ENCODE assay signal across 14 cellular contexts in the genomic region with DNA sequence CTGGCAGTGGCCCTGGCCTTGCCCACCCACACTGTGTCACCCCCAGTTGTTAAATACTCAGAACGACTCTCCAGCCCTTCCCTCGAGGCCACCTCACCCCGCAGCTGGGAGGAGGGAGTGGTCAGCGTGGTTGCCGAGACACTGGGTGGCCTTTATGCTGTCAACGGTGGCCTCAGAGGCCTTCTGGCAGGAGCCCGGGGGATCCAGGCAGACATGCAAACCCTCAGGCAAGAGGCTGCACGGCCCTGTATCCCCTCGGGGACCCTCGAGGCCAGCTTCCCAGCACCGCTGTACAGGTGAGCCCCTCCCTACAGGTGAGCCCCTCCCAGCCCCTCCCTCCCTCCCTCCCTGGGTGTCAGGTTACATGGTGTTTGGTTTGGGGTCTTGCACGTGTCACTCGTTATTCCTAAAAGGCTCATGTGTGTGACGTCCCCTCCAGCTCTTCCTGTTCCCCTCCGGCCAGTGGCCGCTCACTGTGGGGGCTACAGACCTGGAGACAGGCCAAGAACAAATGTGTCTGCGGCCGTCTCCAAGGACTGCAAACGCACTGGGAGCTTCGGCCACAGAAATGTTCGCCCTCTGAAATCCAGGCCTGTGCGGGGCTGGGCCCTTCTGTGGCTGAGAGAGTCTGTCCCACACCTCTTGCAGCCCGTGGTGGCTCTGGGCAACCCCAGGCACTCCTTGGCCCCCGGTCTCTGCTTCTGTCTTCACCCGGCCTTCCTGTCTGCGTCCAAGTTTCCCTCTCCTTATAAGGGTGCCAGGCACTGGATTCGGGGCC. TPM values are rescaled to one million over a fixed set of nuclear protein-coding genes. Genes with fewer than 3 reads are reported as not detected.
DNase-seq lines count a peak whose midpoint lies in the region; ATAC-seq and TF ChIP-seq lines count a peak whose summit lies in the region.
"Had no signal": no experiment of that assay in that cellular context is flagged by ENCODE, and none has a peak within 500 bp of the region (broad histone marks: within the 10 kb centered on the region; RNA-seq: fewer than 3 reads in every experiment).

TEKTIP1 (plus strand) TSS at position 210 of the 778 bp plus-strand sequence; CDS start at position 214, 4 bp downstream.

- no peak within 1 kb of the TSS for H3K4me3 Mint-ChIP-seq in activated T-cell treated with anti-CD3 and anti-CD28 coated beads, Interleukin-2, amount 50 U/mL, for 24 hours
- no peak within 1 kb of the TSS for H3K4me3 Mint-ChIP-seq in activated T-cell treated with anti-CD3 and anti-CD28 coated beads, Interleukin-2, amount 50 U/mL, for 4 hours
- no peak within 1 kb of the TSS for H3K4me3 Mint-ChIP-seq in glutamatergic neuron (ENCODE audit: unreplicated experiment)
- H3K4me3 Mint-ChIP-seq: B cell had no signal

- peak within 1 kb of the TSS; percentile 76 for H3K27ac Mint-ChIP-seq in activated T-cell treated with anti-CD3 and anti-CD28 coated beads, Interleukin-2, amount 50 U/mL, for 24 hours
- peak within 1 kb of the TSS; percentile 80 for H3K27ac Mint-ChIP-seq in glutamatergic neuron (ENCODE audit: unreplicated experiment)
- H3K27ac Mint-ChIP-seq: B cell had no signal

- intact Hi-C loops in Panc1 (cut with micrococcal nuclease; ENCODE audit: unreplicated experiment), result no loop called here

- H3K27me3 ChIP-seq in Panc1 (ENCODE audit: control insufficient read depth, insufficient read depth, low read length), result no peaks in the 10 kb centered on the region
- H3K27me3 ChIP-seq: thyroid gland had no signal

- TF ChIP-seq CTCF in Panc1 (IDR thresholded peaks at IDR 0.05) (no peak), glutamatergic neuron (IDR thresholded peaks at IDR 0.05; ENCODE audit: partially characterized antibody, unreplicated experiment) (no peak)

- peaks cover 2% of the 10 kb centered on the region for H3K9me3 Mint-ChIP-seq in activated T-cell treated with anti-CD3 and anti-CD28 coated beads, Interleukin-2, amount 50 U/mL, for 24 hours
- no peaks in the 10 kb centered on the region for H3K9me3 Mint-ChIP-seq in activated T-cell treated with anti-CD3 and anti-CD28 coated beads, Interleukin-2, amount 50 U/mL, for 4 hours
- H3K9me3 Mint-ChIP-seq in glutamatergic neuron (ENCODE audit: unreplicated experiment), result peaks cover 16% of the 10 kb centered on the region

- H3K4me1 Mint-ChIP-seq in activated T-cell treated with anti-CD3 and anti-CD28 coated beads, Interleukin-2, amount 50 U/mL, for 24 hours (ENCODE audit: low read depth), result no peaks in the 10 kb centered on the region
- H3K4me1 Mint-ChIP-seq in activated T-cell treated with anti-CD3 and anti-CD28 coated beads, Interleukin-2, amount 50 U/mL, for 4 hours (ENCODE audit: low read depth), result no peaks in the 10 kb centered on the region
- H3K4me1 Mint-ChIP-seq in glutamatergic neuron (ENCODE audit: low read depth, unreplicated experiment), result peaks cover 13% of the 10 kb centered on the region
- H3K4me1 Mint-ChIP-seq: B cell had no signal

- in situ Hi-C loops in Panc1 (cut with HindIII; ENCODE audit: low pct_unique_long_range_greater_than_20kb, low sequenced_read_pairs), result no loop called here

- no TSS peak for BruUV-seq in Panc1 (replicated peaks; lab: Mats Ljungman, UMichigan)

- peak within 1 kb of the TSS; percentile 23; the same call in 1 of the 2 replicates for H3K27ac ChIP-seq in Panc1 (ENCODE audit: low read length)
- H3K27ac ChIP-seq: thyroid gland had no signal

- POLR2A ChIA-PET in Panc1 (lab: Charles Lee), result no interaction called here

- H3K9me3 ChIP-seq in Panc1 (ENCODE audit: control insufficient read depth, insufficient read depth, low read depth, low read length), result no peaks in the 10 kb centered on the region
- H3K9me3 ChIP-seq: thyroid gland had no signal

- H3K4me3 ChIP-seq in Panc1 (ENCODE audit: low read depth in 2 of 2, low read length in 2 of 2), result no peak within 1 kb of the TSS
- H3K4me3 ChIP-seq: thyroid gland had no signal

- peaks cover 55% of the 10 kb centered on the region for H3K36me3 Mint-ChIP-seq in activated T-cell treated with anti-CD3 and anti-CD28 coated beads, Interleukin-2, amount 50 U/mL, for 24 hours (ENCODE audit: low read depth)
- H3K36me3 Mint-ChIP-seq in activated T-cell treated with anti-CD3 and anti-CD28 coated beads, Interleukin-2, amount 50 U/mL, for 4 hours (ENCODE audit: insufficient read depth), result peaks cover 13% of the 10 kb centered on the region
- H3K36me3 Mint-ChIP-seq in glutamatergic neuron (ENCODE audit: unreplicated experiment), result peaks cover 4% of the 10 kb centered on the region

- ATAC-seq in activated T-cell treated with anti-CD3 and anti-CD28 coated beads, Interleukin-2, amount 50 U/mL, for 4 hours, result no peak
- ATAC-seq in Panc1, result peak; percentile 61
- ATAC-seq in GM18907 (IDR thresholded peaks at IDR 0.05; ENCODE audit: unreplicated experiment), result no peak
- ATAC-seq in GM19463 (IDR thresholded peaks at IDR 0.05; ENCODE audit: unreplicated experiment), result no peak
- no peak for ATAC-seq in HG03442 (IDR thresholded peaks at IDR 0.05; ENCODE audit: unreplicated experiment)

- peaks cover 7% of the 10 kb centered on the region; the same call in 1 of the 2 replicates for H3K4me1 ChIP-seq in Panc1 (ENCODE audit: control insufficient read depth, insufficient read depth, low read length)
- H3K4me1 ChIP-seq: thyroid gland had no signal

- no peaks in the 10 kb centered on the region for H3K27me3 Mint-ChIP-seq in activated T-cell treated with anti-CD3 and anti-CD28 coated beads, Interleukin-2, amount 50 U/mL, for 24 hours
- no peaks in the 10 kb centered on the region for H3K27me3 Mint-ChIP-seq in activated T-cell treated with anti-CD3 and anti-CD28 coated beads, Interleukin-2, amount 50 U/mL, for 4 hours (ENCODE audit: low read depth)
- H3K27me3 Mint-ChIP-seq in glutamatergic neuron (ENCODE audit: unreplicated experiment), result peaks cover 10% of the 10 kb centered on the region
- H3K27me3 Mint-ChIP-seq: B cell had no signal

- CTCF ChIA-PET in Panc1 (lab: Charles Lee), result no interaction called here

- DNase-seq in activated T-cell treated with anti-CD3 and anti-CD28 coated beads, Interleukin-2, amount 50 U/mL, for 24 hours, result no peak
- DNase-seq in activated T-cell treated with anti-CD3 and anti-CD28 coated beads, Interleukin-2, amount 50 U/mL, for 4 hours, result no peak
- DNase-seq in Panc1 (ENCODE audit: low read depth, low spot score), result no peak
- DNase-seq in glutamatergic neuron, result peak; percentile 50
- DNase-seq in superior temporal gyrus (ENCODE audit: extremely low spot score), result peak; percentile 18
- DNase-seq: activated CD4-positive, alpha-beta T cell treated with anti-CD3 and anti-CD28 coated beads, Interleukin-2, amount 50 U/mL, for 48 hours; NCI-H2107; SHP77 treated with DMSO at 0.1 percent for 48 hours; thyroid gland had no signal

- no peaks in the 10 kb centered on the region; the same call in 1 of the 2 replicates for H3K36me3 ChIP-seq in Panc1 (ENCODE audit: control insufficient read depth, insufficient read depth, low read length)

RNA-seq across cellular contexts. Expression of gene TEKTIP1, which starts in this region (rescaled TPM):
- total RNA-seq in activated T-cell treated with anti-CD3 and anti-CD28 coated beads, Interleukin-2, amount 50 U/mL, for 4 hours, result 1 to 10 TPM in 2 of 3 donors, not detected in 1; 1.0 to 1.1 TPM
- total RNA-seq in Panc1 (2021; ENCODE audit: unreplicated experiment) (not detected), glutamatergic neuron (ENCODE audit: unreplicated experiment) (2.5 TPM)
- polyA plus RNA-seq in Panc1 (2012; ENCODE audit: insufficient read length), result 8.4 TPM
- total RNA-seq: kidney epithelial cell had no signal

Comparison
In these comparisons a context has a peak if more than half of its experiments do, and no peak if none do; other contexts are left out.
1. DNase-seq: peak in glutamatergic neuron (single experiment) and superior temporal gyrus (single experiment); none in activated T-cell treated with anti-CD3 and anti-CD28 coated beads, Interleukin-2, amount 50 U/mL, for 24 hours (single experiment), activated T-cell treated with anti-CD3 and anti-CD28 coated beads, Interleukin-2, amount 50 U/mL, for 4 hours (single experiment) and Panc1 (single experiment).